10 cellular contexts compared by ENCODE assay signal in the genomic region with DNA sequence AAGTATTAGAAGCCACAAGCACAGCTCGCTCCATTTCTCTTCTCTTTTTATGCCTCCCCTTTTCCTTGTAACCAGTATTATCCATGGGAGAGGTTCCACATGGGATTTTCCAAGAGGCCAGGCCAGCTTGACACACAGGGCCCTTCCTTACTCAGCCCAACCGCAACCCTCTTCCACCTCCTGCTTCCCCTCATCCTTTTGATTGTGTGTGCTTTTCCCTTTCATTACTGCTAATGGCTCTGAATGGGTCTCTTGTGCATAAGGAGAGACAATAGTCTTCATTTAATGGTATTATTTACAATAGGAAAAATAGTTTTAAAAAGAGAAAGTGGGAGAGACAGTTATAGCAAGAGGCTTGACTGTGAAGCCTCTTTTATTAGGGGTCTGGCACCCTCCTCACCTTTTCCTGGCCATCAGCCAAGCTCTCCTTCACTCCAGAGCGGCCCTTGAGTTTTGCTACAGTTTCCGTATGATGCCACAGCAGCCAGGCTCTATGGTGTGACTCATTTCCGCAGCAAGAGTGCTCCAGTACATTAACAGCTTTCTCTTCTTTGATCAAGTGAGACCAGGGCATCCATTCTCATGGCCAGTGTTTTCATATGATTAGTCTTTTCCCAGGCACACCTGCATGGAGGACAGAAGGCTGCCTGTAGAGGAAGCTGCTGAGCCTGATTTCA.
A peak's percentile ranks its signal among the peaks of the same experiment; 100 is the strongest.
DNase-seq lines count a peak whose midpoint lies in the region; ATAC-seq and TF ChIP-seq lines count a peak whose summit lies in the region.
"Had no signal": no experiment of that assay in that cellular context is flagged by ENCODE, and none has a peak within 500 bp of the region (broad histone marks: within the 10 kb centered on the region; RNA-seq: fewer than 3 reads in every experiment).

No MANE protein-coding gene starts in this region.

- TF ChIP-seq POLR2A in testis (IDR thresholded peaks at IDR 0.05): no peak

- H3K27me3 Mint-ChIP-seq in chondrocyte (ENCODE audit: low read depth): no peaks in the 10 kb centered on the region

- ATAC-seq in GM19351 (IDR thresholded peaks at IDR 0.05; ENCODE audit: unreplicated experiment): peak; percentile 58
- peak; percentile 48 for ATAC-seq in HG03108 (IDR thresholded peaks at IDR 0.05; ENCODE audit: unreplicated experiment)
- ATAC-seq in lower lobe of right lung: peak; percentile 80 to 82

- in situ Hi-C loops in ACHN (cut with HindIII; ENCODE audit: low pct_ligation_motif_present, low pct_unique_long_range_greater_than_20kb, low sequenced_read_pairs): no loop called here

- peaks cover 2% of the 10 kb centered on the region for H3K4me1 Mint-ChIP-seq in chondrocyte (ENCODE audit: low read depth)

- no peaks in the 10 kb centered on the region for H3K36me3 ChIP-seq in lower lobe of right lung
- no peaks in the 10 kb centered on the region for H3K36me3 ChIP-seq in testis (ENCODE audit: low read depth, missing control alignments)
- H3K36me3 ChIP-seq: left ventricle myocardium inferior had no signal

- H3K4me1 ChIP-seq in lower lobe of right lung (no peaks in the 10 kb centered on the region), testis (no peaks in the 10 kb centered on the region)
- H3K4me1 ChIP-seq: left ventricle myocardium inferior had no signal

- H3K9me3 Mint-ChIP-seq in chondrocyte (ENCODE audit: low read depth): no peaks in the 10 kb centered on the region

- no peaks in the 10 kb centered on the region for H3K27me3 ChIP-seq in lower lobe of right lung (ENCODE audit: low read depth)
- no peaks in the 10 kb centered on the region for H3K27me3 ChIP-seq in testis

- H3K36me3 Mint-ChIP-seq in chondrocyte (ENCODE audit: low read depth): no peaks in the 10 kb centered on the region

- intact Hi-C loops in lower lobe of right lung (cut with DNase I): no loop called here
- intact Hi-C loops in testis (cut with DNase I; ENCODE audit: low total_unique reads): no loop called here

- H3K27ac Mint-ChIP-seq in chondrocyte (ENCODE audit: unreplicated experiment): no peak overlapping the region

- H3K9me3 ChIP-seq in lower lobe of right lung: no peaks in the 10 kb centered on the region
- no peaks in the 10 kb centered on the region for H3K9me3 ChIP-seq in testis
- H3K9me3 ChIP-seq: left ventricle myocardium inferior had no signal

- H3K27ac ChIP-seq in lower lobe of right lung (no peak overlapping the region), testis (no peak overlapping the region)
- H3K27ac ChIP-seq: left ventricle myocardium inferior had no signal

- DNase-seq in NCI-H345 (lab: John Stamatoyannopoulos, UW) (peak; percentile 89), lower lobe of right lung (peak; percentile 47), ACHN (no peak), testis (no peak), chondrocyte (ENCODE audit: low spot score) (no peak)
- DNase-seq in activated naive CD4-positive, alpha-beta T cell (lab: John Stamatoyannopoulos, UW): no peak
- DNase-seq: activated gamma-delta T cell, left ventricle myocardium inferior had no signal

- H3K4me3 Mint-ChIP-seq in chondrocyte (ENCODE audit: unreplicated experiment): no peak overlapping the region

- TF ChIP-seq CTCF in lower lobe of right lung (IDR thresholded peaks at IDR 0.05) (no peak), testis (IDR thresholded peaks at IDR 0.05) (no peak), chondrocyte (IDR thresholded peaks at IDR 0.05) (no peak)

- WGBS in testis, 2 donors: 84 to 89% methylated on average over 5 of the region's 5 CpGs

- H3K4me3 ChIP-seq in lower lobe of right lung (no peak overlapping the region), testis (no peak overlapping the region)
- H3K4me3 ChIP-seq: left ventricle myocardium inferior had no signal

Comparison
In these comparisons a context has a peak if more than half of its experiments do, and no peak if none do; other contexts are left out.
1. DNase-seq: peak in NCI-H345 (single experiment) and lower lobe of right lung (single experiment); none in ACHN (single experiment), testis (single experiment), chondrocyte (single experiment) and activated naive CD4-positive, alpha-beta T cell (0 of 4).
2. Peak in every context shown above with its lines, with median percentiles within 50 percentile points of each other: ATAC-seq.